Comparison of ENCODE assay signal across 1 cellular context in the genomic region with DNA sequence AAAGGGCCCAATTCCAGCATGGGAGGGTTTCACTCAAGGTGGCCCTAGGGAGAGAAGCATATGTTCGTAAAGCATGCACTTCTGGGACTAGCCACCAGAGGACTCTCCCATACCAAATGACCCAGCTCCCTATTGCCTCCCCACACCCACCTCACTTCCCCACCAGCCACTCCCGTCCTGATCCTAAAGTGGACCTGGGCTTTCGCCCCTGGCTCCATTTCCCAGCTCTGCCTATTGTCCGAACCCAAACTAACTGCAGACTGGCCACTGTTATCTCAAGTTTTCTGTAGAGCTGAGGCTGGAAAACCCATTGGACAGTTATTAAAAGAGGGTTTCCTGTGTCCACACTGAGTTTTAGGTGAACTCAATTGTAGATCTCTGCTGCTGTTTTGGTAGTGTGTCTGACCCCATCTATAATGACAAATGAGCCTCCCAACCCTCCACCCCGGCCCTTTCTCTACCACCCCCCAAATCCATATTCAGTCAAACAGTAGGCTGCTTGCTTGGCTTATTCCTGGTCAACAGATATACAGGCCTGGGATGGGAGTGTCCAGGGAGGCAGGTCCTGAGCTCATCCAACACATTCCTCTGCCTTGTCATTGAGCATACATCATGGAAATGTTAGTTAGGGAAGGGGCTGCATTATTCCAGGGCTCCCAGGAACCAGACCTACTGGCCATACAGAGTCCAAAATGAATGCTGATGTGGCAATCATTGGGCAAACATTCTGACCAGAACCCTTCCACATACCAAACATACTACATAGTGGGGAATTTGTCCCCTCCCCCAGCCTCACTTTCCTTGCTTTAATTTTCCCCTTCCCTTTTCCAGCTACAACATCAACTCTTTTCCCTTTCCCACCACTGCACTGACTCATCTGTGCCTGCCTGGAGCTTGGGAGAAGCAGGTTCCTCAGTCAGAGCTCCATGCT.
TF ChIP-seq lines count a peak whose summit lies in the region.

No MANE protein-coding gene starts in this region.

TF ChIP-seq in HepG2, 621 proteins besides CTCF, POLR2A, EP300 and RAD21 (continued from another document and continues in another):
- peak; percentile 38; the same call in 1 of the 2 replicates for TF ChIP-seq ZNF430 (CRISPR knock-in tag; IDR thresholded peaks at IDR 0.05)
- TF ChIP-seq, protein P1, sequence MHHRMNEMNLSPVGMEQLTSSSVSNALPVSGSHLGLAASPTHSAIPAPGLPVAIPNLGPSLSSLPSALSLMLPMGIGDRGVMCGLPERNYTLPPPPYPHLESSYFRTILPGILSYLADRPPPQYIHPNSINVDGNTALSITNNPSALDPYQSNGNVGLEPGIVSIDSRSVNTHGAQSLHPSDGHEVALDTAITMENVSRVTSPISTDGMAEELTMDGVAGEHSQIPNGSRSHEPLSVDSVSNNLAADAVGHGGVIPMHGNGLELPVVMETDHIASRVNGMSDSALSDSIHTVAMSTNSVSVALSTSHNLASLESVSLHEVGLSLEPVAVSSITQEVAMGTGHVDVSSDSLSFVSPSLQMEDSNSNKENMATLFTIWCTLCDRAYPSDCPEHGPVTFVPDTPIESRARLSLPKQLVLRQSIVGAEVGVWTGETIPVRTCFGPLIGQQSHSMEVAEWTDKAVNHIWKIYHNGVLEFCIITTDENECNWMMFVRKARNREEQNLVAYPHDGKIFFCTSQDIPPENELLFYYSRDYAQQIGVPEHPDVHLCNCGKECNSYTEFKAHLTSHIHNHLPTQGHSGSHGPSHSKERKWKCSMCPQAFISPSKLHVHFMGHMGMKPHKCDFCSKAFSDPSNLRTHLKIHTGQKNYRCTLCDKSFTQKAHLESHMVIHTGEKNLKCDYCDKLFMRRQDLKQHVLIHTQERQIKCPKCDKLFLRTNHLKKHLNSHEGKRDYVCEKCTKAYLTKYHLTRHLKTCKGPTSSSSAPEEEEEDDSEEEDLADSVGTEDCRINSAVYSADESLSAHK (CRISPR knock-in tag; IDR thresholded peaks at IDR 0.05; ENCODE audit: borderline replicate concordance) = no peak
- TF ChIP-seq, protein P2, sequence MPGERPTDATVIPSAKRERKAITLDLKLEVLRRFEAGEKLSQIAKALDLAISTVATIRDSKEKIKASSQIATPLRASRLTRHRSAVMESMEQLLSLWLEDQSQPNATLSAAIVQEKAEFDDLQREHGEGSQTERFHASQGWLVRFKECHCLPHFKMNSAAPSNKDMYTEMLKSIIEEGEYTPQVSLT (CRISPR knock-in tag; IDR thresholded peaks at IDR 0.05; ENCODE audit: borderline replicate concordance, low read depth) = peak; percentile 73; the same call in 1 of the 2 replicates
- TF ChIP-seq EHMT2 (IDR thresholded peaks at IDR 0.05; ENCODE audit: borderline replicate concordance, low read depth, low read length) = no peak
- TF ChIP-seq, protein P3, sequence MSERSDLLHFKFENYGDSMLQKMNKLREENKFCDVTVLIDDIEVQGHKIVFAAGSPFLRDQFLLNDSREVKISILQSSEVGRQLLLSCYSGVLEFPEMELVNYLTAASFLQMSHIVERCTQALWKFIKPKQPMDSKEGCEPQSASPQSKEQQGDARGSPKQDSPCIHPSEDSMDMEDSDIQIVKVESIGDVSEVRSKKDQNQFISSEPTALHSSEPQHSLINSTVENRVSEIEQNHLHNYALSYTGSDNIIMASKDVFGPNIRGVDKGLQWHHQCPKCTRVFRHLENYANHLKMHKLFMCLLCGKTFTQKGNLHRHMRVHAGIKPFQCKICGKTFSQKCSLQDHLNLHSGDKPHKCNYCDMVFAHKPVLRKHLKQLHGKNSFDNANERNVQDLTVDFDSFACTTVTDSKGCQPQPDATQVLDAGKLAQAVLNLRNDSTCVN (CRISPR knock-in tag; IDR thresholded peaks at IDR 0.05; ENCODE audit: borderline replicate concordance) = no peak
- no peak; the same call in 1 of the 2 replicates for TF ChIP-seq ZNF292 (CRISPR knock-in tag; IDR thresholded peaks at IDR 0.05; ENCODE audit: borderline replicate concordance, low read depth)
- no peak for TF ChIP-seq ZNF720 (CRISPR knock-in tag; IDR thresholded peaks at IDR 0.05)
- peak; percentile 69 for TF ChIP-seq FOSL2 (CRISPR knock-in tag; IDR thresholded peaks at IDR 0.05)
- TF ChIP-seq, protein P4, sequence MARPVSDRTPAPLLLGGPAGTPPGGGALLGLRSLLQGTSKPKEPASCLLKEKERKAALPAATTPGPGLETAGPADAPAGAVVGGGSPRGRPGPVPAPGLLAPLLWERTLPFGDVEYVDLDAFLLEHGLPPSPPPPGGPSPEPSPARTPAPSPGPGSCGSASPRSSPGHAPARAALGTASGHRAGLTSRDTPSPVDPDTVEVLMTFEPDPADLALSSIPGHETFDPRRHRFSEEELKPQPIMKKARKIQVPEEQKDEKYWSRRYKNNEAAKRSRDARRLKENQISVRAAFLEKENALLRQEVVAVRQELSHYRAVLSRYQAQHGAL (CRISPR knock-in tag; IDR thresholded peaks at IDR 0.05; ENCODE audit: not compliant biosample characterization) = no peak
- no peak for TF ChIP-seq U2AF1 (optimal IDR thresholded peaks at IDR 0.05; ENCODE audit: low read depth, low read length)
- no peak for TF ChIP-seq ZNF24 (IDR thresholded peaks at IDR 0.05)
- no peak for TF ChIP-seq ZNF83 (CRISPR knock-in tag; IDR thresholded peaks at IDR 0.05; ENCODE audit: borderline replicate concordance)
- TF ChIP-seq, protein P5, sequence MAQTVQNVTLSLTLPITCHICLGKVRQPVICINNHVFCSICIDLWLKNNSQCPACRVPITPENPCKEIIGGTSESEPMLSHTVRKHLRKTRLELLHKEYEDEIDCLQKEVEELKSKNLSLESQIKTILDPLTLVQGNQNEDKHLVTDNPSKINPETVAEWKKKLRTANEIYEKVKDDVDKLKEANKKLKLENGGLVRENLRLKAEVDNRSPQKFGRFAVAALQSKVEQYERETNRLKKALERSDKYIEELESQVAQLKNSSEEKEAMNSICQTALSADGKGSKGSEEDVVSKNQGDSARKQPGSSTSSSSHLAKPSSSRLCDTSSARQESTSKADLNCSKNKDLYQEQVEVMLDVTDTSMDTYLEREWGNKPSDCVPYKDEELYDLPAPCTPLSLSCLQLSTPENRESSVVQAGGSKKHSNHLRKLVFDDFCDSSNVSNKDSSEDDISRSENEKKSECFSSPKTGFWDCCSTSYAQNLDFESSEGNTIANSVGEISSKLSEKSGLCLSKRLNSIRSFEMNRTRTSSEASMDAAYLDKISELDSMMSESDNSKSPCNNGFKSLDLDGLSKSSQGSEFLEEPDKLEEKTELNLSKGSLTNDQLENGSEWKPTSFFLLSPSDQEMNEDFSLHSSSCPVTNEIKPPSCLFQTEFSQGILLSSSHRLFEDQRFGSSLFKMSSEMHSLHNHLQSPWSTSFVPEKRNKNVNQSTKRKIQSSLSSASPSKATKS (CRISPR knock-in tag; IDR thresholded peaks at IDR 0.05) = no peak
- TF ChIP-seq, protein P6, sequence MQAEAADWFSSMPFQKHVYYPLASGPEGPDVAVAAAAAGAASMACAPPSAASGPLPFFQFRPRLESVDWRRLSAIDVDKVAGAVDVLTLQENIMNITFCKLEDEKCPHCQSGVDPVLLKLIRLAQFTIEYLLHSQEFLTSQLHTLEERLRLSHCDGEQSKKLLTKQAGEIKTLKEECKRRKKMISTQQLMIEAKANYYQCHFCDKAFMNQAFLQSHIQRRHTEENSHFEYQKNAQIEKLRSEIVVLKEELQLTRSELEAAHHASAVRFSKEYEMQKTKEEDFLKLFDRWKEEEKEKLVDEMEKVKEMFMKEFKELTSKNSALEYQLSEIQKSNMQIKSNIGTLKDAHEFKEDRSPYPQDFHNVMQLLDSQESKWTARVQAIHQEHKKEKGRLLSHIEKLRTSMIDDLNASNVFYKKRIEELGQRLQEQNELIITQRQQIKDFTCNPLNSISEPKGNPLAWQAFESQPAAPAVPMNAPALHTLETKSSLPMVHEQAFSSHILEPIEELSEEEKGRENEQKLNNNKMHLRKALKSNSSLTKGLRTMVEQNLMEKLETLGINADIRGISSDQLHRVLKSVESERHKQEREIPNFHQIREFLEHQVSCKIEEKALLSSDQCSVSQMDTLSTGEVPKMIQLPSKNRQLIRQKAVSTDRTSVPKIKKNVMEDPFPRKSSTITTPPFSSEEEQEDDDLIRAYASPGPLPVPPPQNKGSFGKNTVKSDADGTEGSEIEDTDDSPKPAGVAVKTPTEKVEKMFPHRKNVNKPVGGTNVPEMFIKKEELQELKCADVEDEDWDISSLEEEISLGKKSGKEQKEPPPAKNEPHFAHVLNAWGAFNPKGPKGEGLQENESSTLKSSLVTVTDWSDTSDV (CRISPR knock-in tag; IDR thresholded peaks at IDR 0.05) = no peak
- TF ChIP-seq ZNF160 (CRISPR knock-in tag; IDR thresholded peaks at IDR 0.05) = no peak
- TF ChIP-seq GTF3A (CRISPR knock-in tag; conservative IDR thresholded peaks at IDR 0.05) = no peak
- TF ChIP-seq, protein P7, sequence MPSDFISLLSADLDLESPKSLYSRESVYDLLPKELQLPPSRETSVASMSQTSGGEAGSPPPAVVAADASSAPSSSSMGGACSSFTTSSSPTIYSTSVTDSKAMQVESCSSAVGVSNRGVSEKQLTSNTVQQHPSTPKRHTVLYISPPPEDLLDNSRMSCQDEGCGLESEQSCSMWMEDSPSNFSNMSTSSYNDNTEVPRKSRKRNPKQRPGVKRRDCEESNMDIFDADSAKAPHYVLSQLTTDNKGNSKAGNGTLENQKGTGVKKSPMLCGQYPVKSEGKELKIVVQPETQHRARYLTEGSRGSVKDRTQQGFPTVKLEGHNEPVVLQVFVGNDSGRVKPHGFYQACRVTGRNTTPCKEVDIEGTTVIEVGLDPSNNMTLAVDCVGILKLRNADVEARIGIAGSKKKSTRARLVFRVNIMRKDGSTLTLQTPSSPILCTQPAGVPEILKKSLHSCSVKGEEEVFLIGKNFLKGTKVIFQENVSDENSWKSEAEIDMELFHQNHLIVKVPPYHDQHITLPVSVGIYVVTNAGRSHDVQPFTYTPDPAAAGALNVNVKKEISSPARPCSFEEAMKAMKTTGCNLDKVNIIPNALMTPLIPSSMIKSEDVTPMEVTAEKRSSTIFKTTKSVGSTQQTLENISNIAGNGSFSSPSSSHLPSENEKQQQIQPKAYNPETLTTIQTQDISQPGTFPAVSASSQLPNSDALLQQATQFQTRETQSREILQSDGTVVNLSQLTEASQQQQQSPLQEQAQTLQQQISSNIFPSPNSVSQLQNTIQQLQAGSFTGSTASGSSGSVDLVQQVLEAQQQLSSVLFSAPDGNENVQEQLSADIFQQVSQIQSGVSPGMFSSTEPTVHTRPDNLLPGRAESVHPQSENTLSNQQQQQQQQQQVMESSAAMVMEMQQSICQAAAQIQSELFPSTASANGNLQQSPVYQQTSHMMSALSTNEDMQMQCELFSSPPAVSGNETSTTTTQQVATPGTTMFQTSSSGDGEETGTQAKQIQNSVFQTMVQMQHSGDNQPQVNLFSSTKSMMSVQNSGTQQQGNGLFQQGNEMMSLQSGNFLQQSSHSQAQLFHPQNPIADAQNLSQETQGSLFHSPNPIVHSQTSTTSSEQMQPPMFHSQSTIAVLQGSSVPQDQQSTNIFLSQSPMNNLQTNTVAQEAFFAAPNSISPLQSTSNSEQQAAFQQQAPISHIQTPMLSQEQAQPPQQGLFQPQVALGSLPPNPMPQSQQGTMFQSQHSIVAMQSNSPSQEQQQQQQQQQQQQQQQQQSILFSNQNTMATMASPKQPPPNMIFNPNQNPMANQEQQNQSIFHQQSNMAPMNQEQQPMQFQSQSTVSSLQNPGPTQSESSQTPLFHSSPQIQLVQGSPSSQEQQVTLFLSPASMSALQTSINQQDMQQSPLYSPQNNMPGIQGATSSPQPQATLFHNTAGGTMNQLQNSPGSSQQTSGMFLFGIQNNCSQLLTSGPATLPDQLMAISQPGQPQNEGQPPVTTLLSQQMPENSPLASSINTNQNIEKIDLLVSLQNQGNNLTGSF (CRISPR knock-in tag; IDR thresholded peaks at IDR 0.05) = no peak
- TF ChIP-seq, protein P8, sequence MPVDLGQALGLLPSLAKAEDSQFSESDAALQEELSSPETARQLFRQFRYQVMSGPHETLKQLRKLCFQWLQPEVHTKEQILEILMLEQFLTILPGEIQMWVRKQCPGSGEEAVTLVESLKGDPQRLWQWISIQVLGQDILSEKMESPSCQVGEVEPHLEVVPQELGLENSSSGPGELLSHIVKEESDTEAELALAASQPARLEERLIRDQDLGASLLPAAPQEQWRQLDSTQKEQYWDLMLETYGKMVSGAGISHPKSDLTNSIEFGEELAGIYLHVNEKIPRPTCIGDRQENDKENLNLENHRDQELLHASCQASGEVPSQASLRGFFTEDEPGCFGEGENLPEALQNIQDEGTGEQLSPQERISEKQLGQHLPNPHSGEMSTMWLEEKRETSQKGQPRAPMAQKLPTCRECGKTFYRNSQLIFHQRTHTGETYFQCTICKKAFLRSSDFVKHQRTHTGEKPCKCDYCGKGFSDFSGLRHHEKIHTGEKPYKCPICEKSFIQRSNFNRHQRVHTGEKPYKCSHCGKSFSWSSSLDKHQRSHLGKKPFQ (CRISPR knock-in tag; IDR thresholded peaks at IDR 0.05; ENCODE audit: insufficient replicate concordance) = no peak
- TF ChIP-seq, protein P9, sequence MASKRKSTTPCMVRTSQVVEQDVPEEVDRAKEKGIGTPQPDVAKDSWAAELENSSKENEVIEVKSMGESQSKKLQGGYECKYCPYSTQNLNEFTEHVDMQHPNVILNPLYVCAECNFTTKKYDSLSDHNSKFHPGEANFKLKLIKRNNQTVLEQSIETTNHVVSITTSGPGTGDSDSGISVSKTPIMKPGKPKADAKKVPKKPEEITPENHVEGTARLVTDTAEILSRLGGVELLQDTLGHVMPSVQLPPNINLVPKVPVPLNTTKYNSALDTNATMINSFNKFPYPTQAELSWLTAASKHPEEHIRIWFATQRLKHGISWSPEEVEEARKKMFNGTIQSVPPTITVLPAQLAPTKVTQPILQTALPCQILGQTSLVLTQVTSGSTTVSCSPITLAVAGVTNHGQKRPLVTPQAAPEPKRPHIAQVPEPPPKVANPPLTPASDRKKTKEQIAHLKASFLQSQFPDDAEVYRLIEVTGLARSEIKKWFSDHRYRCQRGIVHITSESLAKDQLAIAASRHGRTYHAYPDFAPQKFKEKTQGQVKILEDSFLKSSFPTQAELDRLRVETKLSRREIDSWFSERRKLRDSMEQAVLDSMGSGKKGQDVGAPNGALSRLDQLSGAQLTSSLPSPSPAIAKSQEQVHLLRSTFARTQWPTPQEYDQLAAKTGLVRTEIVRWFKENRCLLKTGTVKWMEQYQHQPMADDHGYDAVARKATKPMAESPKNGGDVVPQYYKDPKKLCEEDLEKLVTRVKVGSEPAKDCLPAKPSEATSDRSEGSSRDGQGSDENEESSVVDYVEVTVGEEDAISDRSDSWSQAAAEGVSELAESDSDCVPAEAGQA (IDR thresholded peaks at IDR 0.05; ENCODE audit: low read depth) = no peak
- TF ChIP-seq, protein P9 (CRISPR knock-in tag; IDR thresholded peaks at IDR 0.05; ENCODE audit: borderline replicate concordance) = no peak
- TF ChIP-seq ZNF572 (CRISPR knock-in tag; IDR thresholded peaks at IDR 0.05) = no peak
